Comparison of ENCODE assay signal across 17 cellular contexts in genomic region chr12:118042091-118042490, GRCh38.
"Had no signal": no experiment of that assay in that cellular context is flagged by ENCODE, and none has a peak within 500 bp of the region (broad histone marks: within the 10 kb centered on the region; RNA-seq: fewer than 3 reads in every experiment).

No MANE protein-coding gene starts in this region.

- H3K9me3 ChIP-seq: heart right ventricle, prostate gland, tibial artery had no signal

- H3K4me3 ChIP-seq: cardiac muscle cell, heart right ventricle, prostate gland, tibial artery had no signal

- H3K4me1 Mint-ChIP-seq: natural killer cell had no signal

- DNase-seq: activated CD4-positive, alpha-beta T cell treated with anti-CD3 and anti-CD28 coated beads for 1 hour; activated gamma-delta T cell treated with Interleukin-2 at 50 U/mL for 16 hours; activated T-cell treated with anti-CD3 and anti-CD28 coated beads, Interleukin-2, amount 50 U/mL, for 48 hours; cortex of kidney; heart right ventricle; islet precursor cell; left cardiac atrium; midbrain; natural killer cell; stimulated activated CD4-positive, alpha-beta T cell treated with anti-CD3 and anti-CD28 coated beads, Interleukin-2, amount 100 ng/mL, for 48 hours; stimulated activated CD8-positive, alpha-beta memory T cell treated with anti-CD3 and anti-CD28 coated beads, Interleukin-4, amount 100 ng/mL, for 48 hours; stimulated activated naive CD4-positive, alpha-beta T cell treated with Interleukin-2 at 50 U/mL for 16 hours; SW 1271; tibial artery had no signal

- H3K36me3 Mint-ChIP-seq: natural killer cell had no signal

- H3K27me3 ChIP-seq: cardiac muscle cell, heart right ventricle, tibial artery had no signal

- H3K9me3 Mint-ChIP-seq: natural killer cell had no signal

- FAIRE-seq: TTC549 had no signal

- ATAC-seq: heart right ventricle, left cardiac atrium, natural killer cell had no signal

- H3K4me1 ChIP-seq: prostate gland, tibial artery had no signal

- H3K4me3 Mint-ChIP-seq: natural killer cell had no signal

- H3K27ac ChIP-seq: cardiac muscle cell, heart right ventricle, prostate gland, tibial artery had no signal
